ENCODE assay signal across 7 cellular contexts in genomic region chr14:45742187-45742586, GRCh38.
"Had no signal": no experiment of that assay in that cellular context is flagged by ENCODE, and none has a peak within 500 bp of the region (broad histone marks: within the 10 kb centered on the region; RNA-seq: fewer than 3 reads in every experiment).

No MANE protein-coding gene starts in this region.

- DNase-seq: GDM1, GF-D8 had no signal

- FAIRE-seq: G401.6, GM12891, GM12892, GM18507, GM19239 had no signal
